21 cellular contexts compared by ENCODE assay signal in the genomic region with DNA sequence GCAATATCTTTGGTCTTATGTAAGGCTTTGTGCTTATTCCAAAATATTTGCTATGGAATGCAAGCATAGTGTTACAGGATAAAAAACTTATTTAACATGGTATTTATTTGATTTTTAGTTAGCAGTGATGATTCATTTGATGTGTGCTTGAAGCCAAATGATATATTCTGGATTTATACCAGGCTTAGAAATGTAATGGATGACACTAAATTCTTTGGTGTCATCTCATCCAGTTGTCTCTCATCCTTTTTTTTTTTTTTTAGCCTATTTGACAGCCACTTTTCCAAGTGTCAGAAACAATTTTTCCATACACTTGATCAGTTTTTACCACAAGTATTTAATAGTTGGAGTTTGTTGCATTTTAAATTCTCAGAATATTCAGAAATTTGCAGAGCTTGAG.
"Had no signal": no experiment of that assay in that cellular context is flagged by ENCODE, and none has a peak within 500 bp of the region (broad histone marks: within the 10 kb centered on the region; RNA-seq: fewer than 3 reads in every experiment).

No MANE protein-coding gene starts in this region.

- H3K27me3 Mint-ChIP-seq: activated B cell treated with CpG ODN at 0.5 μM for 24 hours; activated CD8-positive, alpha-beta T cell treated with anti-CD3 and anti-CD28 coated beads for 36 hours; activated naive CD4-positive, alpha-beta T cell treated with anti-CD3 and anti-CD28 coated beads, Interleukin-2, amount 50 U/mL, for 24 hours; naive thymus-derived CD8-positive, alpha-beta T cell; stimulated activated naive B cell treated with anti-CD40 and anti-IgM and Interleukin-4, amounts not matched to agents 10 μg/mL and 1 μg/mL and 100 μg/mL, for 72 hours had no signal

- H3K9me3 ChIP-seq: body of pancreas, transverse colon, vagina had no signal

- H3K4me3 ChIP-seq: body of pancreas, coronary artery, transverse colon, vagina had no signal

- H3K36me3 ChIP-seq: transverse colon, vagina had no signal

- ATAC-seq: activated CD8-positive, alpha-beta T cell treated with anti-CD3 and anti-CD28 coated beads for 36 hours; activated T-cell treated with anti-CD3 and anti-CD28 coated beads, Interleukin-2, amount 50 U/mL, for 4 hours; body of pancreas; left ventricle myocardium superior; naive thymus-derived CD8-positive, alpha-beta T cell; stimulated activated naive B cell treated with anti-CD40 and anti-IgM and Interleukin-4, amounts not matched to agents 10 μg/mL and 1 μg/mL and 100 μg/mL, for 72 hours had no signal

- H3K9me3 Mint-ChIP-seq: activated B cell treated with CpG ODN at 0.5 μM for 24 hours; activated CD8-positive, alpha-beta T cell treated with anti-CD3 and anti-CD28 coated beads for 36 hours; activated T-cell treated with anti-CD3 and anti-CD28 coated beads, Interleukin-2, amount 50 U/mL, for 4 hours had no signal

- H3K4me1 Mint-ChIP-seq: activated B cell treated with CpG ODN at 0.5 μM for 24 hours had no signal

- H3K4me1 ChIP-seq: transverse colon, vagina had no signal

- H3K4me3 Mint-ChIP-seq: activated B cell treated with CpG ODN at 0.5 μM for 24 hours; activated CD8-positive, alpha-beta T cell treated with anti-CD3 and anti-CD28 coated beads for 36 hours; activated naive CD4-positive, alpha-beta T cell treated with anti-CD3 and anti-CD28 coated beads, Interleukin-2, amount 50 U/mL, for 24 hours; activated T-cell treated with anti-CD3 and anti-CD28 coated beads, Interleukin-2, amount 50 U/mL, for 4 hours; naive thymus-derived CD8-positive, alpha-beta T cell; stimulated activated naive B cell treated with anti-CD40 and anti-IgM and Interleukin-4, amounts not matched to agents 10 μg/mL and 1 μg/mL and 100 μg/mL, for 72 hours; T-helper 2 cell treated with Interferon-gamma antibody and Interleukin-4, amounts not matched to agents 5 μg/mL and 100 μg/mL, for 36 hours had no signal

- H3K27me3 ChIP-seq: body of pancreas, transverse colon, vagina had no signal

- H3K27ac Mint-ChIP-seq: activated B cell treated with CpG ODN at 0.5 μM for 24 hours; activated CD8-positive, alpha-beta T cell treated with anti-CD3 and anti-CD28 coated beads for 36 hours; activated naive CD4-positive, alpha-beta T cell treated with anti-CD3 and anti-CD28 coated beads, Interleukin-2, amount 50 U/mL, for 24 hours; naive thymus-derived CD8-positive, alpha-beta T cell; stimulated activated naive B cell treated with anti-CD40 and anti-IgM and Interleukin-4, amounts not matched to agents 10 μg/mL and 1 μg/mL and 100 μg/mL, for 72 hours; T-helper 2 cell treated with Interferon-gamma antibody and Interleukin-4, amounts not matched to agents 5 μg/mL and 100 μg/mL, for 36 hours had no signal

- DNase-seq: activated B cell treated with CpG ODN at 0.5 μM for 24 hours; activated CD4-positive, alpha-beta T cell treated with anti-CD3 and anti-CD28 coated beads for 48 hours; activated CD8-positive, alpha-beta T cell treated with anti-CD3 and anti-CD28 coated beads for 36 hours; activated effector memory CD4-positive, alpha-beta T cell treated with Interleukin-2 at 50 U/mL for 16 hours; activated T-cell treated with anti-CD3 and anti-CD28 coated beads, Interleukin-2, amount 50 U/mL, for 4 hours; body of pancreas; central memory CD4-positive, alpha-beta T cell; effector CD8-positive, alpha-beta T cell; kidney glomerular epithelial cell; left ventricle myocardium superior; mesenchymal stem cell; naive thymus-derived CD8-positive, alpha-beta T cell; posterior cingulate gyrus; retina; stimulated activated CD4-positive, alpha-beta T cell treated with anti-CD3 and anti-CD28 coated beads, Interleukin-4, amount 100 ng/mL, for 1 hour; stimulated activated naive B cell treated with anti-CD40 and anti-IgM and Interleukin-4, amounts not matched to agents 10 μg/mL and 1 μg/mL and 100 μg/mL, for 72 hours; transverse colon had no signal

- H3K27ac ChIP-seq: body of pancreas, coronary artery, transverse colon, vagina had no signal
